Comparison of ENCODE assay signal across 35 cellular contexts in the genomic region with DNA sequence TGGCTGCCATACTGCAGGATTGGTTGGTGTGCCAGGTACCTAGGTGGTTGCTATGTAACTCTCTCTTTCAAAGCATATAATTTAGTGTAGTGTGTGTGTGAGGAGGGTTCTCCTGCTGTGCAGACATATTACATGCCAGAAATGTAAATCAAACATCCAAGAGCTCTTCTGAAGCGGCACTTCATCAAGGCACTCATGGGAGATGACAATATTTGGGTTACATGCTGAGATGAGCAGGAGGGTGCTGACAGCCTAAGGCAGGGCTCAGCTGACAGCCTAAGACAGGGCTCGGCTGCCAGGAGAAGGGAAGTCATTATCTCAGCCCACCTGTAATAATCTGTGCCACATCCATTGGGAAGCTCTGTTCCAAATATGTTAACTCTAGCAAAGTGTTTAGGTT. TPM values are rescaled to one million over a fixed set of nuclear protein-coding genes. Genes with fewer than 3 reads are reported as not detected.
DNase-seq lines count a peak whose midpoint lies in the region; ATAC-seq and TF ChIP-seq lines count a peak whose summit lies in the region.
"Had no signal": no experiment of that assay in that cellular context is flagged by ENCODE, and none has a peak within 500 bp of the region (broad histone marks: within the 10 kb centered on the region; RNA-seq: fewer than 3 reads in every experiment).

No MANE protein-coding gene starts in this region.

- H3K36me3 ChIP-seq in smooth muscle cell (ENCODE audit: low read depth) (no peaks in the 10 kb centered on the region), uterus (no peaks in the 10 kb centered on the region), body of pancreas (replicated peaks in 1 of 2; ENCODE audit: insufficient read depth in 1 of 2, low read depth in 2 of 2) (no peaks in the 10 kb centered on the region)
- H3K36me3 ChIP-seq: brain microvascular endothelial cell, esophagus squamous epithelium, neural progenitor cell, Peyer's patch had no signal

- no peaks in the 10 kb centered on the region for H3F3A ChIP-seq in smooth muscle cell (ENCODE audit: low read depth)

- TF ChIP-seq CTCF in smooth muscle cell (IDR thresholded peaks at IDR 0.05; ENCODE audit: borderline replicate concordance, insufficient read depth, poor library complexity, severe bottlenecking): no peak
- no peak for TF ChIP-seq CTCF in uterus (IDR thresholded peaks at IDR 0.05)
- no peak for TF ChIP-seq CTCF in body of pancreas (IDR thresholded peaks at IDR 0.05)

- no peaks in the 10 kb centered on the region for H3K4me1 ChIP-seq in smooth muscle cell (ENCODE audit: low read depth)
- H3K4me1 ChIP-seq in uterus: no peaks in the 10 kb centered on the region
- no peaks in the 10 kb centered on the region for H3K4me1 ChIP-seq in body of pancreas
- H3K4me1 ChIP-seq: adrenal gland, esophagus squamous epithelium, foreskin keratinocyte, neural progenitor cell, parathyroid adenoma, Peyer's patch had no signal

- H4K20me1 ChIP-seq in smooth muscle cell (ENCODE audit: low read depth): no peaks in the 10 kb centered on the region

- TF ChIP-seq POLR2A in uterus (IDR thresholded peaks at IDR 0.05) (no peak), body of pancreas (IDR thresholded peaks at IDR 0.05) (no peak)

- H3K9me3 ChIP-seq in smooth muscle cell (replicated peaks; ENCODE audit: low read depth): no peaks in the 10 kb centered on the region
- H3K9me3 ChIP-seq in uterus: no peaks in the 10 kb centered on the region
- H3K9me3 ChIP-seq in body of pancreas: no peaks in the 10 kb centered on the region
- H3K9me3 ChIP-seq: adrenal gland, esophagus squamous epithelium, left ventricle myocardium inferior, Peyer's patch had no signal

- no peak overlapping the region for H3K4me2 ChIP-seq in smooth muscle cell
- H3K4me2 ChIP-seq: GM23338, neural progenitor cell had no signal

- no peak for ATAC-seq in body of pancreas
- ATAC-seq: activated CD4-positive, CD25-positive, alpha-beta regulatory T cell treated with anti-CD3 and anti-CD28 coated beads, Interleukin-2, amount 50 U/mL, for 24 hours; foreskin keratinocyte; GM23338; stimulated activated naive B cell treated with anti-CD40 and anti-IgM and Interleukin-4, amounts not matched to agents 10 μg/mL and 1 μg/mL and 100 μg/mL, for 72 hours had no signal

- DNase-seq in COR-L47 (lab: John Stamatoyannopoulos, UW): peak; percentile 92
- peak; percentile 63 for DNase-seq in NCI-H1105 treated with DMSO at 0.1 percent for 48 hours (lab: John Stamatoyannopoulos, UW)
- DNase-seq in NCI-H2081 treated with DMSO at 0.1 percent for 48 hours (lab: John Stamatoyannopoulos, UW): peak; percentile 96
- peak; percentile 99 for DNase-seq in NCI-H69 (lab: John Stamatoyannopoulos, UW)
- DNase-seq in smooth muscle cell (lab: John Stamatoyannopoulos, UW; ENCODE audit: unreplicated experiment): no peak
- DNase-seq in uterus: no peak
- no peak for DNase-seq in GF-D8 (lab: John Stamatoyannopoulos, UW)
- DNase-seq in body of pancreas: no peak
- DNase-seq: 8988T; activated CD4-positive, alpha-beta memory T cell treated with anti-CD3 and anti-CD28 coated beads for 36 hours; activated CD8-positive, alpha-beta memory T cell treated with anti-CD3 and anti-CD28 coated beads, Interleukin-2, amount 50 U/mL, for 4 hours; activated naive CD4-positive, alpha-beta T cell treated with anti-CD3 and anti-CD28 coated beads, Interleukin-2, amount 10 ng/mL, durations not matched to agents 7 days and 5 days; adrenal gland; brain microvascular endothelial cell; C1 segment of cervical spinal cord; dorsolateral prefrontal cortex; esophagus squamous epithelium; foreskin keratinocyte; islet precursor cell; left ventricle myocardium inferior; mesenchymal stem cell; MM.1S; NCI-H1930; NCI-H524 treated with DMSO at 0.1 percent for 48 hours; Peyer's patch; SHP77; stimulated activated naive B cell treated with anti-CD40 and anti-IgM and Interleukin-4, amounts not matched to agents 10 μg/mL and 1 μg/mL and 100 μg/mL, for 72 hours; substantia nigra; trophoblast cell had no signal

- H3K4me3 ChIP-seq in smooth muscle cell (no peak overlapping the region), uterus (no peak overlapping the region), body of pancreas (no peak overlapping the region)
- H3K4me3 ChIP-seq: adrenal gland, dorsolateral prefrontal cortex, esophagus squamous epithelium, GM23338, left ventricle myocardium inferior, neural progenitor cell, Peyer's patch, skin epidermis had no signal

- H3K27ac ChIP-seq in smooth muscle cell (ENCODE audit: low read depth) (no peak overlapping the region), uterus (no peak overlapping the region), body of pancreas (no peak overlapping the region)
- H3K27ac ChIP-seq: adrenal gland, brain microvascular endothelial cell, dorsolateral prefrontal cortex, esophagus squamous epithelium, foreskin keratinocyte, left ventricle myocardium inferior, neural progenitor cell, parathyroid adenoma, Peyer's patch, skin epidermis had no signal

- no peak overlapping the region for H2AFZ ChIP-seq in smooth muscle cell (ENCODE audit: low read depth)
- H2AFZ ChIP-seq: neural progenitor cell, parathyroid adenoma had no signal

- 92% methylated on average over 2 of the region's 2 CpGs for WGBS in smooth muscle cell (ENCODE audit: low lambda C conversion rate)
- 88 to 92% methylated on average over 2 of the region's 2 CpGs for WGBS in body of pancreas, 2 donors

- H3K79me2 ChIP-seq in smooth muscle cell (ENCODE audit: low read depth): no peaks in the 10 kb centered on the region
- H3K79me2 ChIP-seq: parathyroid adenoma had no signal

- H3K27me3 ChIP-seq in smooth muscle cell (ENCODE audit: low read depth) (no peaks in the 10 kb centered on the region), uterus (no peaks in the 10 kb centered on the region), body of pancreas (no peaks in the 10 kb centered on the region)
- H3K27me3 ChIP-seq: adrenal gland, brain microvascular endothelial cell, esophagus squamous epithelium, foreskin keratinocyte, neural progenitor cell, Peyer's patch had no signal

- intact Hi-C loops in uterus (cut with DNase I; ENCODE audit: low total_unique reads): no loop called here
- intact Hi-C loops in body of pancreas (cut with DNase I): no loop called here

- no peak overlapping the region for H3K9ac ChIP-seq in smooth muscle cell (ENCODE audit: low read depth)
- H3K9ac ChIP-seq: neural progenitor cell, parathyroid adenoma had no signal

RNA-seq across cellular contexts. Expression of a gene that starts 39.1 kb away (rescaled TPM):
- total RNA-seq in smooth muscle cell (0.13 TPM in 1 of 2 replicates, not detected in the other), uterus (10 to 100 TPM; 21.5 to 51.2 (median 35.9) TPM), body of pancreas (1 to 10 TPM; 4.9 to 6.5 TPM)
- not detected in 2 replicates for polyA plus RNA-seq in smooth muscle cell
- total RNA-seq: activated CD4-positive, alpha-beta memory T cell treated with anti-CD3 and anti-CD28 coated beads for 36 hours; foreskin keratinocyte; GM23338; T-helper 2 cell treated with Interferon-gamma antibody and Interleukin-4, amounts not matched to agents 100 ng/mL and 5 ng/mL, for 36 hours had no signal
- polyA plus RNA-seq: foreskin keratinocyte, GM23338 had no signal

Comparison
In these comparisons a context has a peak if more than half of its experiments do, and no peak if none do; other contexts are left out.
1. DNase-seq: peak in COR-L47 (single experiment), NCI-H1105 treated with DMSO at 0.1 percent for 48 hours (single experiment), NCI-H2081 treated with DMSO at 0.1 percent for 48 hours (single experiment) and NCI-H69 (single experiment); none in smooth muscle cell (single experiment), uterus (0 of 2), GF-D8 (single experiment) and body of pancreas (0 of 4).